ENCODE assay signal across 16 cellular contexts in the genomic region with DNA sequence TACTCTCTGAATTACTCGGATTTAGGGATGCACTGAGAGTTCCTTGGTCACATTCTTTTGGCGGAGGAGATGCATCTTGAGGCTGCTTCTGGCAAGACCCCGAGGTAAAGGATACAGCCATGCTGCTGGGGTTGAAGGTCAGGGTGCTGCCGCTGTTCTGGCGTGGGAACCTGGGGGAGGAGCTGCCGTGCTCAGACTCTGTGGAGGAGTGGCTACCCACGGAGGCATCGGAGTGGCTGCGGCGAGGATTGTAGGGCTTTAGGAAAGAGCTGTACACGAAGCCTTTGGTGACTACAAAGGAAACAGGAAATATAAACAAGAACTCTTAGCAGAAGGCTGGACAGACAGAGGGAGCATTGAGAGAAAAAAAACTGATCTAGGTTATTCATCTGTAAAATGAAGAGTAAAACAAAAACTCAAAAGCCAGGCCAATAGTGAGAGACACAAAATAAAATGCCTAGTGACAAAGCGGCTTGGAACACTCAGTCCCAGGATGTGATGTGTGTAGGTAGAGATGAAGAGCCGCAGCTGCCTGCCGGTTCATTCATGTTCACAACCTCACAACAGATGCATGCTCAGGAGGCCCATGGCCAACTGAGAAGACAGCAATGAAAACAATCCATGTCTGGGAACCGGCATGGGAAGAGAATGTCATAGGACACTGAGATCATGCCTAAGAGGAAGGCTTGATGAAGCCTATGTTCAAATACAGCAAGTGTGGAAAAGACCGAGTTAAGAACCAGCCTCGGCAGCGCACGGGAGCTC.
A peak's percentile ranks its signal among the peaks of the same experiment; 100 is the strongest.
DNase-seq lines count a peak whose midpoint lies in the region; ATAC-seq and TF ChIP-seq lines count a peak whose summit lies in the region.
"Had no signal": no experiment of that assay in that cellular context is flagged by ENCODE, and none has a peak within 500 bp of the region (broad histone marks: within the 10 kb centered on the region; RNA-seq: fewer than 3 reads in every experiment).

No MANE protein-coding gene starts in this region.

- H3K4me1 Mint-ChIP-seq in WTC11 = no peaks in the 10 kb centered on the region
- peaks cover 0 to 21% (median 17%) of the 10 kb centered on the region in 7 donors for H3K4me1 Mint-ChIP-seq in naive thymus-derived CD4-positive, alpha-beta T cell

- peak overlapping the region; percentile 2; the same call in 1 of the 2 replicates for H3K27ac Mint-ChIP-seq in WTC11
- peak overlapping the region in 2 of 9 donors; percentile 40 to 59 for H3K27ac Mint-ChIP-seq in naive thymus-derived CD4-positive, alpha-beta T cell
- H3K27ac Mint-ChIP-seq: activated CD8-positive, alpha-beta T cell treated with anti-CD3 and anti-CD28 coated beads for 36 hours; effector memory CD8-positive, alpha-beta T cell had no signal

- no peak for TF ChIP-seq EP300 in stomach (IDR thresholded peaks at IDR 0.05)

- H3K4me3 Mint-ChIP-seq in WTC11 = no peak overlapping the region
- H3K4me3 Mint-ChIP-seq in naive thymus-derived CD4-positive, alpha-beta T cell = no peak overlapping the region
- H3K4me3 Mint-ChIP-seq: activated CD8-positive, alpha-beta T cell treated with anti-CD3 and anti-CD28 coated beads for 36 hours; effector memory CD8-positive, alpha-beta T cell had no signal

- TF ChIP-seq CTCF in WTC11 (IDR thresholded peaks at IDR 0.05) (no peak), stomach (IDR thresholded peaks at IDR 0.05) (no peak)

- DNase-seq in WTC11 (ENCODE audit: low spot score) = no peak
- DNase-seq in foreskin melanocyte = peak; percentile 13
- DNase-seq in lung microvascular endothelial cell (ENCODE audit: low read depth in 2 of 2) = peak; percentile 37 to 97
- no peak for DNase-seq in stomach
- DNase-seq in naive thymus-derived CD4-positive, alpha-beta T cell = no peak
- DNase-seq: activated CD8-positive, alpha-beta T cell treated with anti-CD3 and anti-CD28 coated beads for 36 hours; activated naive CD4-positive, alpha-beta T cell treated with Interleukin-2 at 50 U/mL for 16 hours; activated T-cell treated with anti-CD3 and anti-CD28 coated beads, Interleukin-2, amount 50 U/mL, for 1 hour; DND-41; effector memory CD8-positive, alpha-beta T cell; NCI-H187 treated with DMSO at 0.1 percent for 48 hours; NCI-H226; spleen had no signal

- H3K36me3 Mint-ChIP-seq in WTC11 = peaks cover 92% of the 10 kb centered on the region
- H3K36me3 Mint-ChIP-seq in naive thymus-derived CD4-positive, alpha-beta T cell = peaks cover 0 to 77% (median 55%) of the 10 kb centered on the region in 5 donors

- ATAC-seq in WTC11 = no peak
- ATAC-seq in GM21529 (IDR thresholded peaks at IDR 0.05; ENCODE audit: unreplicated experiment) = no peak
- no peak for ATAC-seq in naive thymus-derived CD4-positive, alpha-beta T cell
- ATAC-seq in HG02642 (IDR thresholded peaks at IDR 0.05; ENCODE audit: poor library complexity, unreplicated experiment) = no peak
- ATAC-seq: activated CD8-positive, alpha-beta T cell treated with anti-CD3 and anti-CD28 coated beads for 36 hours; effector memory CD8-positive, alpha-beta T cell had no signal

- H3K9me3 Mint-ChIP-seq in WTC11 = no peaks in the 10 kb centered on the region
- peaks cover 0 to 3% (median 0%) of the 10 kb centered on the region in 11 donors for H3K9me3 Mint-ChIP-seq in naive thymus-derived CD4-positive, alpha-beta T cell
- H3K9me3 Mint-ChIP-seq: activated CD8-positive, alpha-beta T cell treated with anti-CD3 and anti-CD28 coated beads for 36 hours; effector memory CD8-positive, alpha-beta T cell had no signal

- WGBS in stomach, 5 donors = 71 to 77% (median 75%) methylated on average over 19 of the region's 19 CpGs

- no peaks in the 10 kb centered on the region for H3K27me3 Mint-ChIP-seq in WTC11 (ENCODE audit: low read depth)
- H3K27me3 Mint-ChIP-seq in naive thymus-derived CD4-positive, alpha-beta T cell = peaks cover 4 to 26% (median 14%) of the 10 kb centered on the region in 5 donors
- H3K27me3 Mint-ChIP-seq: activated CD8-positive, alpha-beta T cell treated with anti-CD3 and anti-CD28 coated beads for 36 hours had no signal

- peak overlapping the region in 3 of 5 donors; percentile 23 to 39 (median 34) for H3K27ac ChIP-seq in stomach
- no peak overlapping the region for H3K27ac ChIP-seq in naive thymus-derived CD4-positive, alpha-beta T cell (ENCODE audit: low read depth, low read length)
- H3K27ac ChIP-seq: SK-N-MC, spleen had no signal

- TF ChIP-seq POLR2A in stomach (IDR thresholded peaks at IDR 0.05) = no peak

- H3K4me3 ChIP-seq in stomach = no peak overlapping the region
- no peak overlapping the region for H3K4me3 ChIP-seq in naive thymus-derived CD4-positive, alpha-beta T cell (ENCODE audit: low read length)
- H3K4me3 ChIP-seq: SK-N-MC, spleen had no signal

- no peaks in the 10 kb centered on the region for H3K27me3 ChIP-seq in stomach
- H3K27me3 ChIP-seq in naive thymus-derived CD4-positive, alpha-beta T cell (ENCODE audit: control insufficient read depth in 2 of 2, insufficient read depth in 2 of 2, low read length in 2 of 2) = no peaks in the 10 kb centered on the region
- H3K27me3 ChIP-seq: spleen had no signal

- intact Hi-C loops in stomach (cut with DNase I; ENCODE audit: low total_unique reads) = no loop called here
- intact Hi-C loops in naive thymus-derived CD4-positive, alpha-beta T cell (cut with micrococcal nuclease) = no loop called here

- H3K36me3 ChIP-seq in stomach = peaks cover 81 to 100% (median 100%) of the 10 kb centered on the region in 4 donors
- peaks cover 0 to 15% (median 4%) of the 10 kb centered on the region in 3 experiments for H3K36me3 ChIP-seq in naive thymus-derived CD4-positive, alpha-beta T cell (ENCODE audit: control insufficient read depth in 2 of 3, insufficient read depth in 3 of 3, low read length in 3 of 3)

- CTCF ChIA-PET in WTC11 (lab: Charles Lee) = interaction anchor here (1.6 kb wide), 1 partner anchor 34 kb away, joined by 6 read pairs; no protein-coding TSS in a partner anchor
- CTCF ChIA-PET in naive thymus-derived CD4-positive, alpha-beta T cell (lab: Charles Lee) = no interaction called here

- H3K4me1 ChIP-seq in stomach = no peaks in the 10 kb centered on the region
- no peaks in the 10 kb centered on the region for H3K4me1 ChIP-seq in naive thymus-derived CD4-positive, alpha-beta T cell (ENCODE audit: control insufficient read depth in 2 of 2, insufficient read depth in 2 of 2, low read length in 2 of 2)

- POLR2A ChIA-PET in WTC11 (lab: Charles Lee) = no interaction called here
- POLR2A ChIA-PET in naive thymus-derived CD4-positive, alpha-beta T cell (lab: Charles Lee) = no interaction called here

- no peaks in the 10 kb centered on the region for H3K9me3 ChIP-seq in stomach
- no peaks in the 10 kb centered on the region for H3K9me3 ChIP-seq in naive thymus-derived CD4-positive, alpha-beta T cell (ENCODE audit: control insufficient read depth in 2 of 3, low read length in 3 of 3)
- H3K9me3 ChIP-seq: spleen had no signal

TF ChIP-seq in WTC11, 78 proteins besides CTCF, POLR2A, EP300 and RAD21 (continues in another document):
- TF ChIP-seq FOXK1 (CRISPR knock-in tag; IDR thresholded peaks at IDR 0.05) (no peak), ELF4 (CRISPR knock-in tag; IDR thresholded peaks at IDR 0.05; ENCODE audit: low read depth) (no peak), ZNF416 (CRISPR knock-in tag; IDR thresholded peaks at IDR 0.05) (no peak), TP53 (CRISPR knock-in tag; IDR thresholded peaks at IDR 0.05) (no peak), ZNF423 (CRISPR knock-in tag; IDR thresholded peaks at IDR 0.05) (no peak), SMAD3 (CRISPR knock-in tag; IDR thresholded peaks at IDR 0.05; ENCODE audit: borderline replicate concordance) (no peak), ZMAT4 (CRISPR knock-in tag; IDR thresholded peaks at IDR 0.05) (no peak), ETV6 (CRISPR knock-in tag; IDR thresholded peaks at IDR 0.05) (no peak), GTF2I (CRISPR knock-in tag; conservative IDR thresholded peaks at IDR 0.05) (no peak), ZNF232 (CRISPR knock-in tag; IDR thresholded peaks at IDR 0.05) (no peak), MAX (CRISPR knock-in tag; IDR thresholded peaks at IDR 0.05) (no peak)
- TF ChIP-seq, protein P1, sequence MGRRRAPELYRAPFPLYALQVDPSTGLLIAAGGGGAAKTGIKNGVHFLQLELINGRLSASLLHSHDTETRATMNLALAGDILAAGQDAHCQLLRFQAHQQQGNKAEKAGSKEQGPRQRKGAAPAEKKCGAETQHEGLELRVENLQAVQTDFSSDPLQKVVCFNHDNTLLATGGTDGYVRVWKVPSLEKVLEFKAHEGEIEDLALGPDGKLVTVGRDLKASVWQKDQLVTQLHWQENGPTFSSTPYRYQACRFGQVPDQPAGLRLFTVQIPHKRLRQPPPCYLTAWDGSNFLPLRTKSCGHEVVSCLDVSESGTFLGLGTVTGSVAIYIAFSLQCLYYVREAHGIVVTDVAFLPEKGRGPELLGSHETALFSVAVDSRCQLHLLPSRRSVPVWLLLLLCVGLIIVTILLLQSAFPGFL (CRISPR knock-in tag; IDR thresholded peaks at IDR 0.05; ENCODE audit: borderline replicate concordance) = no peak
- TF ChIP-seq, protein P2, sequence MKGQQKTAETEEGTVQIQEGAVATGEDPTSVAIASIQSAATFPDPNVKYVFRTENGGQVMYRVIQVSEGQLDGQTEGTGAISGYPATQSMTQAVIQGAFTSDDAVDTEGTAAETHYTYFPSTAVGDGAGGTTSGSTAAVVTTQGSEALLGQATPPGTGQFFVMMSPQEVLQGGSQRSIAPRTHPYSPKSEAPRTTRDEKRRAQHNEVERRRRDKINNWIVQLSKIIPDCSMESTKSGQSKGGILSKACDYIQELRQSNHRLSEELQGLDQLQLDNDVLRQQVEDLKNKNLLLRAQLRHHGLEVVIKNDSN (CRISPR knock-in tag; IDR thresholded peaks at IDR 0.05) = no peak
- TF ChIP-seq, protein P3, sequence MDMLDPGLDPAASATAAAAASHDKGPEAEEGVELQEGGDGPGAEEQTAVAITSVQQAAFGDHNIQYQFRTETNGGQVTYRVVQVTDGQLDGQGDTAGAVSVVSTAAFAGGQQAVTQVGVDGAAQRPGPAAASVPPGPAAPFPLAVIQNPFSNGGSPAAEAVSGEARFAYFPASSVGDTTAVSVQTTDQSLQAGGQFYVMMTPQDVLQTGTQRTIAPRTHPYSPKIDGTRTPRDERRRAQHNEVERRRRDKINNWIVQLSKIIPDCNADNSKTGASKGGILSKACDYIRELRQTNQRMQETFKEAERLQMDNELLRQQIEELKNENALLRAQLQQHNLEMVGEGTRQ (CRISPR knock-in tag; IDR thresholded peaks at IDR 0.05) = no peak

Comparison
In these comparisons a context has a peak if more than half of its experiments do, and no peak if none do; other contexts are left out.
1. DNase-seq: peak in foreskin melanocyte (single experiment) and lung microvascular endothelial cell (2 of 2); none in WTC11 (single experiment), stomach (single experiment) and naive thymus-derived CD4-positive, alpha-beta T cell (0 of 9).